11 cellular contexts compared by ENCODE assay signal in the genomic region with DNA sequence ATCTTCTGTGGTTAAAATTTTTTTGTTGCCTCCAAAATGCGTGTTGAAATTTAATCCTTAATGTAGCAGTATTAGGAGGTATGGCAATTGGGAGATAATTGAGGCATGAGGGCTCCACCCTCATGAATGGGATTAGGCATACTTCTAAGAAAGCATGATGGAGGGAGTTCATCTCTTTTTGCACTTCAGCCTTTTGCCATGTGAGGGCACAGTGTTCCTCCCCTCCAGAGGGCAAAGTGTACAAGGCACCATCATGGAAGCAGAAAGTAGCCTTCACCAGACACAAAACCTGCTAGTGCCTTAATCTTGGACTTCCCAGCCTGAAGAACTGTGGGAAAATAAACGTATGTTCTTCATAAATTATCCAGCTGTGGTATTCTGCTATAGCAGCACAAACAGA.
DNase-seq lines count a peak whose midpoint lies in the region; ATAC-seq and TF ChIP-seq lines count a peak whose summit lies in the region.
"Had no signal": no experiment of that assay in that cellular context is flagged by ENCODE, and none has a peak within 500 bp of the region (broad histone marks: within the 10 kb centered on the region; RNA-seq: fewer than 3 reads in every experiment).

No MANE protein-coding gene starts in this region.

- no peaks in the 10 kb centered on the region for H3K27me3 Mint-ChIP-seq in activated CD4-positive, alpha-beta T cell treated with anti-CD3 and anti-CD28 coated beads, Interleukin-2, amount 10 ng/mL, durations not matched to agents 7 days and 5 days
- no peaks in the 10 kb centered on the region for H3K27me3 Mint-ChIP-seq in activated T-cell treated with anti-CD3 and anti-CD28 coated beads, Interleukin-2, amount 50 U/mL, for 4 hours (ENCODE audit: low read depth)
- H3K27me3 Mint-ChIP-seq: activated CD8-positive, alpha-beta memory T cell treated with anti-CD3 and anti-CD28 coated beads, Interleukin-2, amount 10 ng/mL, durations not matched to agents 7 days and 5 days had no signal

- H3K36me3 ChIP-seq in osteoblast (ENCODE audit: insufficient read depth, low read length), result no peaks in the 10 kb centered on the region
- H3K36me3 ChIP-seq: lower lobe of right lung had no signal

- no peaks in the 10 kb centered on the region for H3K79me2 ChIP-seq in osteoblast (ENCODE audit: insufficient read depth, low read length)

- no peaks in the 10 kb centered on the region for H3K9me3 ChIP-seq in osteoblast (ENCODE audit: low read depth, low read length)
- H3K9me3 ChIP-seq: lower lobe of right lung had no signal

- no peak overlapping the region for H3K4me2 ChIP-seq in osteoblast (ENCODE audit: insufficient read depth, low read length)

- H3K4me3 ChIP-seq in osteoblast (ENCODE audit: insufficient read depth, low read length), result no peak overlapping the region
- H3K4me3 ChIP-seq: lower lobe of right lung had no signal

- no peaks in the 10 kb centered on the region for H3K36me3 Mint-ChIP-seq in activated CD4-positive, alpha-beta T cell treated with anti-CD3 and anti-CD28 coated beads, Interleukin-2, amount 10 ng/mL, durations not matched to agents 7 days and 5 days (ENCODE audit: low read depth)
- no peaks in the 10 kb centered on the region for H3K36me3 Mint-ChIP-seq in activated T-cell treated with anti-CD3 and anti-CD28 coated beads, Interleukin-2, amount 50 U/mL, for 4 hours (ENCODE audit: insufficient read depth)
- H3K36me3 Mint-ChIP-seq: activated CD8-positive, alpha-beta memory T cell treated with anti-CD3 and anti-CD28 coated beads, Interleukin-2, amount 10 ng/mL, durations not matched to agents 7 days and 5 days had no signal

- H4K20me1 ChIP-seq in osteoblast (ENCODE audit: insufficient read depth, low read length), result no peaks in the 10 kb centered on the region

- CTCF ChIA-PET in activated CD4-positive, alpha-beta T cell treated with anti-CD3 and anti-CD28 coated beads, Interleukin-2, amount 10 ng/mL, durations not matched to agents 7 days and 5 days (lab: Charles Lee), result no interaction called here

- ATAC-seq in HG03432 (IDR thresholded peaks at IDR 0.05; ENCODE audit: unreplicated experiment) (peak; percentile 51), GM19395 (IDR thresholded peaks at IDR 0.05; ENCODE audit: unreplicated experiment) (no peak)
- no peak for ATAC-seq in activated T-cell treated with anti-CD3 and anti-CD28 coated beads, Interleukin-2, amount 50 U/mL, for 4 hours
- ATAC-seq: activated CD8-positive, alpha-beta memory T cell treated with anti-CD3 and anti-CD28 coated beads, Interleukin-2, amount 10 ng/mL, durations not matched to agents 7 days and 5 days; lower lobe of right lung had no signal

- peak; percentile 38 for TF ChIP-seq CTCF in osteoblast (IDR thresholded peaks at IDR 0.05; ENCODE audit: extremely low read depth, low read depth, low read length)

- H3K4me3 Mint-ChIP-seq in activated CD4-positive, alpha-beta T cell treated with anti-CD3 and anti-CD28 coated beads, Interleukin-2, amount 10 ng/mL, durations not matched to agents 7 days and 5 days, result no peak overlapping the region
- no peak overlapping the region for H3K4me3 Mint-ChIP-seq in activated T-cell treated with anti-CD3 and anti-CD28 coated beads, Interleukin-2, amount 50 U/mL, for 4 hours
- H3K4me3 Mint-ChIP-seq: activated CD8-positive, alpha-beta memory T cell treated with anti-CD3 and anti-CD28 coated beads, Interleukin-2, amount 10 ng/mL, durations not matched to agents 7 days and 5 days had no signal

- POLR2A ChIA-PET in activated CD4-positive, alpha-beta T cell treated with anti-CD3 and anti-CD28 coated beads, Interleukin-2, amount 10 ng/mL, durations not matched to agents 7 days and 5 days (lab: Charles Lee), result no interaction called here

- no peak overlapping the region for H3K27ac ChIP-seq in osteoblast (ENCODE audit: low read depth, low read length)
- H3K27ac ChIP-seq: lower lobe of right lung had no signal

- H3K9me3 Mint-ChIP-seq in activated CD4-positive, alpha-beta T cell treated with anti-CD3 and anti-CD28 coated beads, Interleukin-2, amount 10 ng/mL, durations not matched to agents 7 days and 5 days, result peaks cover 3% of the 10 kb centered on the region
- H3K9me3 Mint-ChIP-seq in activated T-cell treated with anti-CD3 and anti-CD28 coated beads, Interleukin-2, amount 50 U/mL, for 4 hours, result peaks cover 15% of the 10 kb centered on the region

- no peaks in the 10 kb centered on the region for H3K27me3 ChIP-seq in osteoblast (ENCODE audit: insufficient read depth, low read length)

- DNase-seq in SIG-M5 treated with dmso at 0.1 percent for 504 hours (lab: John Stamatoyannopoulos, UW; ENCODE audit: unreplicated experiment), result peak; percentile 4
- no peak for DNase-seq in SIG-M5 (lab: John Stamatoyannopoulos, UW)
- DNase-seq in amniotic epithelial cell (ENCODE audit: low read depth), result peak; percentile 3
- no peak for DNase-seq in osteoblast (ENCODE audit: insufficient read length, low spot score, missing footprints)
- DNase-seq in activated CD4-positive, alpha-beta T cell treated with anti-CD3 and anti-CD28 coated beads, Interleukin-2, amount 10 ng/mL, durations not matched to agents 7 days and 5 days, result no peak
- DNase-seq in activated T-cell treated with anti-CD3 and anti-CD28 coated beads, Interleukin-2, amount 50 U/mL, for 4 hours, result no peak
- DNase-seq: activated CD8-positive, alpha-beta memory T cell treated with anti-CD3 and anti-CD28 coated beads, Interleukin-2, amount 10 ng/mL, durations not matched to agents 7 days and 5 days; aorta; lower lobe of right lung had no signal

- no peaks in the 10 kb centered on the region for H3K4me1 ChIP-seq in osteoblast (ENCODE audit: insufficient read depth, low read length)
- H3K4me1 ChIP-seq: lower lobe of right lung had no signal

- no peaks in the 10 kb centered on the region for H3K4me1 Mint-ChIP-seq in activated CD4-positive, alpha-beta T cell treated with anti-CD3 and anti-CD28 coated beads, Interleukin-2, amount 10 ng/mL, durations not matched to agents 7 days and 5 days
- no peaks in the 10 kb centered on the region for H3K4me1 Mint-ChIP-seq in activated T-cell treated with anti-CD3 and anti-CD28 coated beads, Interleukin-2, amount 50 U/mL, for 4 hours (ENCODE audit: low read depth)
- H3K4me1 Mint-ChIP-seq: activated CD8-positive, alpha-beta memory T cell treated with anti-CD3 and anti-CD28 coated beads, Interleukin-2, amount 10 ng/mL, durations not matched to agents 7 days and 5 days had no signal

- no peak overlapping the region for H3K27ac Mint-ChIP-seq in activated CD4-positive, alpha-beta T cell treated with anti-CD3 and anti-CD28 coated beads, Interleukin-2, amount 10 ng/mL, durations not matched to agents 7 days and 5 days
- H3K27ac Mint-ChIP-seq: activated CD8-positive, alpha-beta memory T cell treated with anti-CD3 and anti-CD28 coated beads, Interleukin-2, amount 10 ng/mL, durations not matched to agents 7 days and 5 days had no signal

- H2AFZ ChIP-seq in osteoblast (ENCODE audit: low read length), result no peak overlapping the region

Comparison
In these comparisons a context has a peak if more than half of its experiments do, and no peak if none do; other contexts are left out.
1. DNase-seq: peak in SIG-M5 treated with dmso at 0.1 percent for 504 hours (single experiment) and amniotic epithelial cell (single experiment); none in SIG-M5 (single experiment), osteoblast (single experiment), activated CD4-positive, alpha-beta T cell treated with anti-CD3 and anti-CD28 coated beads, Interleukin-2, amount 10 ng/mL, durations not matched to agents 7 days and 5 days (single experiment) and activated T-cell treated with anti-CD3 and anti-CD28 coated beads, Interleukin-2, amount 50 U/mL, for 4 hours (single experiment).